In genomic region chr5:151213803-151214613, GRCh38 we compare ENCODE assay signal across 8 cellular contexts. TPM values are rescaled to one million over a fixed set of nuclear protein-coding genes. Genes with fewer than 3 reads are reported as not detected.
DNase-seq lines count a peak whose midpoint lies in the region; ATAC-seq lines count a peak whose summit lies in the region.

No MANE protein-coding gene starts in this region.

- H3K9me3 ChIP-seq in CD4-positive, CD25-positive, alpha-beta regulatory T cell (ENCODE audit: control insufficient read depth in 2 of 2, low read length in 2 of 2): no peaks in the 10 kb centered on the region

- peaks cover 0 to 1% (median 0%) of the 10 kb centered on the region in 7 donors for H3K9me3 Mint-ChIP-seq in CD4-positive, CD25-positive, alpha-beta regulatory T cell
- no peaks in the 10 kb centered on the region for H3K9me3 Mint-ChIP-seq in stimulated activated memory B cell treated with anti-CD40 and anti-IgM and Interleukin-4, amounts not matched to agents 10 μg/mL and 1 μg/mL and 100 μg/mL, for 72 hours

- DNase-seq in CD4-positive, CD25-positive, alpha-beta regulatory T cell: peak; percentile 79 to 97 (median 85)
- DNase-seq in HT1080 (ENCODE audit: low read depth): peak; percentile 83
- peak; percentile 71 for DNase-seq in activated CD4-positive, CD25-positive, alpha-beta regulatory T cell treated with anti-CD3 and anti-CD28 coated beads, Interleukin-2, amount 50 U/mL, for 72 hours
- DNase-seq in midbrain (lab: John Stamatoyannopoulos, UW): peak; percentile 20
- no peak for DNase-seq in hepatic stellate cell (ENCODE audit: low spot score)

- peaks cover 17% of the 10 kb centered on the region for H3K36me3 ChIP-seq in CD4-positive, CD25-positive, alpha-beta regulatory T cell (ENCODE audit: control insufficient read depth, insufficient read depth, low read length)

- H3K27me3 Mint-ChIP-seq in CD4-positive, CD25-positive, alpha-beta regulatory T cell: no peaks in the 10 kb centered on the region
- H3K27me3 Mint-ChIP-seq in stimulated activated memory B cell treated with anti-CD40 and anti-IgM and Interleukin-4, amounts not matched to agents 10 μg/mL and 1 μg/mL and 100 μg/mL, for 72 hours: no peaks in the 10 kb centered on the region

- H3K4me3 ChIP-seq in CD4-positive, CD25-positive, alpha-beta regulatory T cell (ENCODE audit: low read depth, low read length): peak overlapping the region; percentile 87

- peak overlapping the region; percentile 88 to 96 (median 91) for H3K4me3 Mint-ChIP-seq in CD4-positive, CD25-positive, alpha-beta regulatory T cell
- H3K4me3 Mint-ChIP-seq in stimulated activated memory B cell treated with anti-CD40 and anti-IgM and Interleukin-4, amounts not matched to agents 10 μg/mL and 1 μg/mL and 100 μg/mL, for 72 hours: peak overlapping the region; percentile 76

- peaks cover 99% of the 10 kb centered on the region for H3K4me1 ChIP-seq in CD4-positive, CD25-positive, alpha-beta regulatory T cell (ENCODE audit: control insufficient read depth, insufficient read depth, low read length, poor library complexity, severe bottlenecking)

- H3K27me3 ChIP-seq in CD4-positive, CD25-positive, alpha-beta regulatory T cell (ENCODE audit: control insufficient read depth, insufficient read depth, low read length): no peaks in the 10 kb centered on the region

- peaks cover 32% of the 10 kb centered on the region for H3K36me3 Mint-ChIP-seq in CD4-positive, CD25-positive, alpha-beta regulatory T cell
- H3K36me3 Mint-ChIP-seq in stimulated activated memory B cell treated with anti-CD40 and anti-IgM and Interleukin-4, amounts not matched to agents 10 μg/mL and 1 μg/mL and 100 μg/mL, for 72 hours: peaks cover 35% of the 10 kb centered on the region

- peak overlapping the region; percentile 95 to 99 (median 97) for H3K27ac Mint-ChIP-seq in CD4-positive, CD25-positive, alpha-beta regulatory T cell
- H3K27ac Mint-ChIP-seq in stimulated activated memory B cell treated with anti-CD40 and anti-IgM and Interleukin-4, amounts not matched to agents 10 μg/mL and 1 μg/mL and 100 μg/mL, for 72 hours: peak overlapping the region; percentile 89

- peak overlapping the region; percentile 95 for H3K27ac ChIP-seq in CD4-positive, CD25-positive, alpha-beta regulatory T cell (ENCODE audit: insufficient read depth, low read length, poor library complexity, severe bottlenecking)
- H3K27ac ChIP-seq in cingulate gyrus (ENCODE audit: low read depth, low read length): peak overlapping the region; percentile 39

- peak; percentile 93 to 94 for ATAC-seq in CD4-positive, CD25-positive, alpha-beta regulatory T cell (ENCODE audit: low read depth in 2 of 2)
- peak; percentile 83 for ATAC-seq in GM21390 (IDR thresholded peaks at IDR 0.05; ENCODE audit: unreplicated experiment)
- ATAC-seq in stimulated activated memory B cell treated with anti-CD40 and anti-IgM and Interleukin-4, amounts not matched to agents 10 μg/mL and 1 μg/mL and 100 μg/mL, for 72 hours: peak; percentile 91

- peaks cover 26 to 95% (median 63%) of the 10 kb centered on the region in 4 donors for H3K4me1 Mint-ChIP-seq in CD4-positive, CD25-positive, alpha-beta regulatory T cell
- peaks cover 87% of the 10 kb centered on the region for H3K4me1 Mint-ChIP-seq in stimulated activated memory B cell treated with anti-CD40 and anti-IgM and Interleukin-4, amounts not matched to agents 10 μg/mL and 1 μg/mL and 100 μg/mL, for 72 hours

RNA-seq across cellular contexts. Expression of gene CCDC69, which starts 9.9 kb away (rescaled TPM):
- total RNA-seq in CD4-positive, CD25-positive, alpha-beta regulatory T cell: 104 TPM
- polyA plus RNA-seq in CD4-positive, CD25-positive, alpha-beta regulatory T cell: 10 to 100 TPM; 78.2 to 97.0 (median 87.7) TPM
- total RNA-seq in HT1080 (2014; rRNA removed; shearing (Covaris generic)): 15.5 and 18.4 TPM in 2 replicates
- 7.3 and 17.9 TPM in 2 replicates for polyA plus RNA-seq in HT1080 (2015; cell fraction: cytosol; rRNA removed)
- polyA plus RNA-seq in HT1080 (2015; cell fraction: nucleus; rRNA removed): 0.99 and 1.2 TPM in 2 replicates

RNA-seq across cellular contexts. Expression of gene GM2A, which starts 39.0 kb away (rescaled TPM):
- 12.0 TPM for total RNA-seq in CD4-positive, CD25-positive, alpha-beta regulatory T cell
- 1 to 10 TPM; 4.7 to 8.7 (median 6.1) TPM for polyA plus RNA-seq in CD4-positive, CD25-positive, alpha-beta regulatory T cell
- 16.0 and 20.3 TPM in 2 replicates for total RNA-seq in HT1080 (2014; rRNA removed; shearing (Covaris generic))
- 13.9 and 15.4 TPM in 2 replicates for polyA plus RNA-seq in HT1080 (2015; cell fraction: cytosol; rRNA removed)
- 11.4 and 12.9 TPM in 2 replicates for polyA plus RNA-seq in HT1080 (2015; cell fraction: nucleus; rRNA removed)

RNA-seq across cellular contexts. Expression of gene ANXA6, which starts 56.4 kb away (rescaled TPM):
- 364 TPM for total RNA-seq in CD4-positive, CD25-positive, alpha-beta regulatory T cell
- 100 to 1,000 TPM; 171 to 329 (median 244) TPM for polyA plus RNA-seq in CD4-positive, CD25-positive, alpha-beta regulatory T cell
- total RNA-seq in HT1080 (2014; rRNA removed; shearing (Covaris generic)): 142 and 152 TPM in 2 replicates
- polyA plus RNA-seq in HT1080 (2015; cell fraction: cytosol; rRNA removed): 99.5 and 102 TPM in 2 replicates
- polyA plus RNA-seq in HT1080 (2015; cell fraction: nucleus; rRNA removed): 167 and 170 TPM in 2 replicates
